ENCODE assay signal across 8 cellular contexts in genomic region chr12:107624493-107624892, GRCh38.
"Had no signal": no experiment of that assay in that cellular context is flagged by ENCODE, and none has a peak within 500 bp of the region (broad histone marks: within the 10 kb centered on the region; RNA-seq: fewer than 3 reads in every experiment).

No MANE protein-coding gene starts in this region.

- FAIRE-seq: G401.6, GM12878, GM12891, GM12892, GM18507, GM19239 had no signal

- ATAC-seq: GM12878 had no signal

- H3K4me3 ChIP-seq: GM12878 had no signal

- DNase-seq: GDM1, GF-D8 had no signal
